ENCODE assay signal across 17 cellular contexts in the genomic region with DNA sequence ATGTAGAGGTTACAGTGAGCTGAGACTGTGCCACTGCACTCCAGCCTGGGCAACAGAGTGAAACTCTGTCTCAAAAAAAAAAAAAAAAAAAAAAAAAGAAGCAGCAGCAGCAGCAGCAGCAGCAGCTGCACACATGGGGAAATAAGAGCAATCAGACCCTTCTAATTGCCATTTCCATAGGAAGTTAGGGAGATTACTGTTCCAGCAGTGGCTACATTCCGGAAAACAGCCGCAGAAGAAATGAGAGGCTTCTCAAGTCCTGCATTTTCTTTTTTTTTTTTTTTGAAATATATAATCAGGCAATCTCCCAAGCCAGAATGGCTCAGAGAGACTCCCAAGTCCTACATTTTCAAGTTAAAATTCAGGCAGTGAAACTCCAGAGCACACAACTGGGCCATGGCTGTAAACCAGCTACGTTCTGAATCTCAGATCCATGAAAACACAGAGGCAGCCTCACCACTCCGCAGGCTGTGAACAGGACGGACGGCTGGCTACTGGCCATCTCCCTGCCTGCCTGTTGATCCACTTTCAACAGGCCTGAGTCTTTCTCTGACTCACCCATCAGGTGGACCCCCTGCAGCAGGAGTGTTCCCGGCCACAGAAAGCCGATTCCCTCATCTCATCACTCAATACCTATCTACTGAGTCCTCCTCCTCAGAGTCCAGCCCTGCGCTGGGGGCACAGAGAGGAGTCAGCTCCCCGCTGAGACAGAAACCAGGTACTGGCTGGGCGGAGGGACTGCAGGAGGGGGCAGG. TPM values are rescaled to one million over a fixed set of nuclear protein-coding genes. Genes with fewer than 3 reads are reported as not detected.
DNase-seq lines count a peak whose midpoint lies in the region; ATAC-seq and TF ChIP-seq lines count a peak whose summit lies in the region.
"Had no signal": no experiment of that assay in that cellular context is flagged by ENCODE, and none has a peak within 500 bp of the region (broad histone marks: within the 10 kb centered on the region; RNA-seq: fewer than 3 reads in every experiment).

No MANE protein-coding gene starts in this region.

- no peak overlapping the region for H3K4me3 Mint-ChIP-seq in activated CD8-positive, alpha-beta T cell treated with anti-CD3 and anti-CD28 coated beads for 36 hours
- H3K4me3 Mint-ChIP-seq in CD4-positive, alpha-beta T cell = no peak overlapping the region
- H3K4me3 Mint-ChIP-seq: activated T-helper 1 cell treated with anti-CD3 and anti-CD28 coated beads, Interleukin-12 subunit alpha, Interleukin-12 subunit beta, Interleukin-2, Interleukin-4 antibody, amounts not matched to agents 30 ng/mL and 10 ng/mL and 1 ng/mL, durations not matched to agents 14 hours and 24 hours and 36 hours; immature natural killer cell had no signal

- H3K9me3 Mint-ChIP-seq in activated CD8-positive, alpha-beta T cell treated with anti-CD3 and anti-CD28 coated beads for 36 hours = no peaks in the 10 kb centered on the region
- H3K9me3 Mint-ChIP-seq in CD4-positive, alpha-beta T cell = no peaks in the 10 kb centered on the region
- H3K9me3 Mint-ChIP-seq: activated T-helper 1 cell treated with anti-CD3 and anti-CD28 coated beads, Interleukin-12 subunit alpha, Interleukin-12 subunit beta, Interleukin-2, Interleukin-4 antibody, amounts not matched to agents 30 ng/mL and 10 ng/mL and 1 ng/mL, durations not matched to agents 14 hours and 24 hours and 36 hours; immature natural killer cell had no signal

- peaks cover 4 to 6% of the 10 kb centered on the region in 2 donors for H3K36me3 ChIP-seq in thyroid gland

- H3K27me3 ChIP-seq in dorsolateral prefrontal cortex (no peaks in the 10 kb centered on the region), layer of hippocampus (ENCODE audit: control insufficient read depth, insufficient read depth, low read length) (no peaks in the 10 kb centered on the region), thyroid gland (no peaks in the 10 kb centered on the region)
- H3K27me3 ChIP-seq in CD4-positive, alpha-beta T cell (ENCODE audit: control insufficient read depth, insufficient read depth, low read length) = no peaks in the 10 kb centered on the region

- H3K27ac ChIP-seq in dorsolateral prefrontal cortex = peak overlapping the region in 54 of 59 donors; percentile 2 to 85 (median 69)
- H3K27ac ChIP-seq in layer of hippocampus (ENCODE audit: low read depth, low read length) = peak overlapping the region; percentile 71
- no peak overlapping the region for H3K27ac ChIP-seq in thyroid gland
- no peak overlapping the region for H3K27ac ChIP-seq in CD4-positive, alpha-beta T cell (ENCODE audit: low read depth, low read length)
- H3K27ac ChIP-seq: 22Rv1, parathyroid adenoma, VCaP had no signal

- no peaks in the 10 kb centered on the region for H3K4me1 Mint-ChIP-seq in activated CD8-positive, alpha-beta T cell treated with anti-CD3 and anti-CD28 coated beads for 36 hours (ENCODE audit: low read depth)
- H3K4me1 Mint-ChIP-seq in CD4-positive, alpha-beta T cell (ENCODE audit: low read depth) = no peaks in the 10 kb centered on the region
- H3K4me1 Mint-ChIP-seq: immature natural killer cell had no signal

- H3K4me1 ChIP-seq in thyroid gland = no peaks in the 10 kb centered on the region
- H3K4me1 ChIP-seq: parathyroid adenoma had no signal

- no peaks in the 10 kb centered on the region for H3K27me3 Mint-ChIP-seq in activated CD8-positive, alpha-beta T cell treated with anti-CD3 and anti-CD28 coated beads for 36 hours
- H3K27me3 Mint-ChIP-seq in CD4-positive, alpha-beta T cell = no peaks in the 10 kb centered on the region

- DNase-seq in DMS79 treated with DMSO at 0.1 percent for 48 hours (lab: John Stamatoyannopoulos, UW) (peak; percentile 30), DMS79 (lab: John Stamatoyannopoulos, UW) (no peak), dorsolateral prefrontal cortex (peak; percentile 43 to 83 (median 66)), thyroid gland (peak; percentile 54 to 62)
- no peak for DNase-seq in activated CD8-positive, alpha-beta T cell treated with anti-CD3 and anti-CD28 coated beads for 36 hours
- no peak for DNase-seq in CD4-positive, alpha-beta T cell
- DNase-seq in activated CD4-positive, alpha-beta T cell treated with anti-CD3 and anti-CD28 coated beads, Interleukin-2, amount 50 U/mL, for 1 hour = no peak
- DNase-seq: DMS53; effector memory CD4-positive, alpha-beta T cell; immature natural killer cell; NCI-H146 had no signal

- H3K4me3 ChIP-seq in dorsolateral prefrontal cortex = peak overlapping the region in 1 of 59 donors; percentile 6
- H3K4me3 ChIP-seq in thyroid gland (replicated peaks in 1 of 3) = no peak overlapping the region

- TF ChIP-seq CTCF in dorsolateral prefrontal cortex (IDR thresholded peaks at IDR 0.05 in 54 of 56, conservative IDR thresholded peaks at IDR 0.05 in 2 of 56; ENCODE audit: low read depth in 1 of 56, partially characterized antibody in 56 of 56) (no peak), thyroid gland (IDR thresholded peaks at IDR 0.05) (no peak)
- no peak for TF ChIP-seq CTCF in activated CD8-positive, alpha-beta T cell treated with anti-CD3 and anti-CD28 coated beads for 36 hours (IDR thresholded peaks at IDR 0.05)
- TF ChIP-seq CTCF in CD4-positive, alpha-beta T cell (IDR thresholded peaks at IDR 0.05) = no peak

- POLR2A ChIA-PET in activated CD8-positive, alpha-beta T cell treated with anti-CD3 and anti-CD28 coated beads for 36 hours (lab: Charles Lee) = no interaction called here
- POLR2A ChIA-PET in CD4-positive, alpha-beta T cell (lab: Charles Lee) = no interaction called here

- H3K9me3 ChIP-seq in thyroid gland = no peaks in the 10 kb centered on the region
- H3K9me3 ChIP-seq in CD4-positive, alpha-beta T cell (ENCODE audit: control insufficient read depth, low read length) = no peaks in the 10 kb centered on the region

- CTCF ChIA-PET in activated CD8-positive, alpha-beta T cell treated with anti-CD3 and anti-CD28 coated beads for 36 hours (lab: Charles Lee) = interaction anchor here (1.0 kb wide), 1 partner anchor 9 kb away, joined by 3 read pairs; no protein-coding TSS in a partner anchor
- CTCF ChIA-PET in CD4-positive, alpha-beta T cell (lab: Charles Lee) = no interaction called here

- intact Hi-C loops in dorsolateral prefrontal cortex (cut with DNase I) (no loop called here), thyroid gland (cut with DNase I) (no loop called here)
- intact Hi-C loops in activated CD8-positive, alpha-beta T cell treated with anti-CD3 and anti-CD28 coated beads for 36 hours (cut with micrococcal nuclease) = no loop called here
- intact Hi-C loops in CD4-positive, alpha-beta T cell (cut with DNase I, micrococcal nuclease) = no loop called here

- no peak for ATAC-seq in activated CD8-positive, alpha-beta T cell treated with anti-CD3 and anti-CD28 coated beads for 36 hours
- ATAC-seq in CD4-positive, alpha-beta T cell (ENCODE audit: poor library complexity) = no peak
- ATAC-seq: Panc1 had no signal

- WGBS in thyroid gland, 2 donors = 56 to 57% methylated on average over 9 to 11 of the region's 11 CpGs

- peaks cover 5% of the 10 kb centered on the region for H3K36me3 Mint-ChIP-seq in activated CD8-positive, alpha-beta T cell treated with anti-CD3 and anti-CD28 coated beads for 36 hours (ENCODE audit: low read depth)
- peaks cover 9% of the 10 kb centered on the region for H3K36me3 Mint-ChIP-seq in CD4-positive, alpha-beta T cell (ENCODE audit: low read depth)

- TF ChIP-seq POLR2A in thyroid gland (IDR thresholded peaks at IDR 0.05) = no peak

- H3K27ac Mint-ChIP-seq in activated CD8-positive, alpha-beta T cell treated with anti-CD3 and anti-CD28 coated beads for 36 hours = no peak overlapping the region
- no peak overlapping the region for H3K27ac Mint-ChIP-seq in CD4-positive, alpha-beta T cell
- H3K27ac Mint-ChIP-seq: activated T-helper 1 cell treated with anti-CD3 and anti-CD28 coated beads, Interleukin-12 subunit alpha, Interleukin-12 subunit beta, Interleukin-2, Interleukin-4 antibody, amounts not matched to agents 30 ng/mL and 10 ng/mL and 1 ng/mL, durations not matched to agents 14 hours and 24 hours and 36 hours had no signal

RNA-seq across cellular contexts. Expression of a gene that starts 15.0 kb away (rescaled TPM):
- total RNA-seq in dorsolateral prefrontal cortex (10 to 100 TPM in 105 of 120 experiments, 1 to 10 TPM in 15; 7.9 to 28.9 (median 13.7) TPM), thyroid gland (1 to 10 TPM; 2.9 to 5.3 (median 4.0) TPM)
- total RNA-seq in activated CD8-positive, alpha-beta T cell treated with anti-CD3 and anti-CD28 coated beads for 36 hours = 1 to 10 TPM; 2.1 to 2.7 TPM
- total RNA-seq in CD4-positive, alpha-beta T cell = 1 to 10 TPM; 2.3 to 2.8 TPM

RNA-seq across cellular contexts. Expression of a gene that starts 36.6 kb away (rescaled TPM):
- total RNA-seq in dorsolateral prefrontal cortex (10 to 100 TPM in 90 of 120 experiments, 1 to 10 TPM in 30; 5.4 to 25.6 (median 12.7) TPM), thyroid gland (1 to 10 TPM in 3 of 4 donors, under 1 TPM in 1; 0.11 to 1.2 (median 1.0) TPM)
- total RNA-seq in activated CD8-positive, alpha-beta T cell treated with anti-CD3 and anti-CD28 coated beads for 36 hours = under 1 TPM; 0.25 to 0.67 TPM
- under 1 TPM; 0.25 to 0.56 TPM for total RNA-seq in CD4-positive, alpha-beta T cell

RNA-seq across cellular contexts. Expression of a gene that starts 41.8 kb away (rescaled TPM):
- total RNA-seq in dorsolateral prefrontal cortex (10 to 100 TPM in 113 of 120 experiments, 1 to 10 TPM in 7; 7.4 to 28.1 (median 15.1) TPM), thyroid gland (10 to 100 TPM; 16.1 to 18.4 (median 17.6) TPM)
- 10 to 100 TPM; 10.0 TPM for total RNA-seq in activated CD8-positive, alpha-beta T cell treated with anti-CD3 and anti-CD28 coated beads for 36 hours
- 1 to 10 TPM; 3.4 TPM for total RNA-seq in CD4-positive, alpha-beta T cell

RNA-seq across cellular contexts. Expression of a gene that starts 42.3 kb away (rescaled TPM):
- total RNA-seq in dorsolateral prefrontal cortex (10 to 100 TPM in 47 of 120 experiments, 1 to 10 TPM in 73; 5.0 to 16.5 (median 9.6) TPM), thyroid gland (10 to 100 TPM; 21.4 to 36.6 (median 28.6) TPM)
- 1 to 10 TPM; 6.4 to 9.3 TPM for total RNA-seq in activated CD8-positive, alpha-beta T cell treated with anti-CD3 and anti-CD28 coated beads for 36 hours
- total RNA-seq in CD4-positive, alpha-beta T cell = 1 to 10 TPM; 3.3 to 4.9 TPM

Comparison
In these comparisons a context has a peak if more than half of its experiments do, and no peak if none do; other contexts are left out.
1. DNase-seq: peak in DMS79 treated with DMSO at 0.1 percent for 48 hours (single experiment), dorsolateral prefrontal cortex (10 of 10) and thyroid gland (2 of 2); none in DMS79 (single experiment), activated CD8-positive, alpha-beta T cell treated with anti-CD3 and anti-CD28 coated beads for 36 hours (single experiment), CD4-positive, alpha-beta T cell (0 of 10) and activated CD4-positive, alpha-beta T cell treated with anti-CD3 and anti-CD28 coated beads, Interleukin-2, amount 50 U/mL, for 1 hour (single experiment).
2. H3K27ac ChIP-seq: peak in dorsolateral prefrontal cortex (54 of 59) and layer of hippocampus (single experiment); none in thyroid gland (0 of 3) and CD4-positive, alpha-beta T cell (single experiment).